In genomic region chr9:130912932-130913598, GRCh38 we compare ENCODE assay signal across 12 cellular contexts. TPM values are rescaled to one million over a fixed set of nuclear protein-coding genes. Genes with fewer than 3 reads are reported as not detected.
A peak's percentile ranks its signal among the peaks of the same experiment; 100 is the strongest.
DNase-seq lines count a peak whose midpoint lies in the region; ATAC-seq and TF ChIP-seq lines count a peak whose summit lies in the region.
"Had no signal": no experiment of that assay in that cellular context is flagged by ENCODE, and none has a peak within 500 bp of the region (broad histone marks: within the 10 kb centered on the region; RNA-seq: fewer than 3 reads in every experiment).

No MANE protein-coding gene starts in this region.

- peaks cover 1 to 5% of the 10 kb centered on the region in 2 donors for H3K27me3 Mint-ChIP-seq in CD8-positive, alpha-beta memory T cell

- no peaks in the 10 kb centered on the region for H3K36me3 Mint-ChIP-seq in CD8-positive, alpha-beta memory T cell

- H3K36me3 ChIP-seq in BLaER1 treated with 17β-estradiol and CSF1 and Interleukin-3, amounts not matched to agents 10 nM and 100 nM = no peaks in the 10 kb centered on the region
- H3K36me3 ChIP-seq in PC-3 (ENCODE audit: low read depth, low read length) (no peaks in the 10 kb centered on the region), breast epithelium (no peaks in the 10 kb centered on the region)
- no peaks in the 10 kb centered on the region for H3K36me3 ChIP-seq in CD8-positive, alpha-beta memory T cell (ENCODE audit: insufficient read depth, low read length)

- intact Hi-C loops in PC-3 (cut with micrococcal nuclease) (no loop called here), breast epithelium (cut with DNase I; ENCODE audit: low total_unique reads) (no loop called here)

- H3K4me1 Mint-ChIP-seq in CD8-positive, alpha-beta memory T cell = peaks cover 0 to 3% (median 2%) of the 10 kb centered on the region in 3 donors

- H3K79me2 ChIP-seq in PC-3 (ENCODE audit: low read length) = no peaks in the 10 kb centered on the region

- CTCF ChIA-PET in PC-3 (lab: Charles Lee) = interaction anchor here (0.6 kb wide), 1 partner anchor 30 kb away, joined by 8 read pairs; no protein-coding TSS in a partner anchor
- CTCF ChIA-PET in CD8-positive, alpha-beta memory T cell (lab: Charles Lee) = no interaction called here

- no peaks in the 10 kb centered on the region for H3K9me2 ChIP-seq in PC-3 (replicated peaks; ENCODE audit: low read length)

- peak overlapping the region in 10 of 11 experiments; percentile 33 to 78 (median 48); a peak in 17 of 22 replicates for H3K9ac ChIP-seq in BLaER1 treated with 17β-estradiol and CSF1 and Interleukin-3, amounts not matched to agents 10 nM and 100 nM
- H3K9ac ChIP-seq in PC-3 (ENCODE audit: low read length) = no peak overlapping the region

- TF ChIP-seq POLR2A in breast epithelium (IDR thresholded peaks at IDR 0.05) = no peak

- H3K27me3 ChIP-seq in BLaER1 treated with 17β-estradiol and CSF1 and Interleukin-3, amounts not matched to agents 10 nM and 100 nM = peaks cover 0 to 28% (median 0%) of the 10 kb centered on the region in 11 experiments; a peak in 7 of 22 replicates
- H3K27me3 ChIP-seq in PC-3 (ENCODE audit: low read length) (no peaks in the 10 kb centered on the region), breast epithelium (peaks cover 0 to 16% of the 10 kb centered on the region in 2 donors)
- peaks cover 65% of the 10 kb centered on the region for H3K27me3 ChIP-seq in CD8-positive, alpha-beta memory T cell (ENCODE audit: insufficient read depth, low read length, poor library complexity, severe bottlenecking)

- ATAC-seq in PC-3 (peak; percentile 94), esophagus mucosa (peak; percentile 86)

- peak overlapping the region in 6 of 11 experiments; percentile 23 to 86 (median 78); a peak in 10 of 22 replicates for H3K27ac ChIP-seq in BLaER1 treated with 17β-estradiol and CSF1 and Interleukin-3, amounts not matched to agents 10 nM and 100 nM
- no peak overlapping the region for H3K27ac ChIP-seq in PC-3 (ENCODE audit: low read length)
- no peak overlapping the region for H3K27ac ChIP-seq in CD8-positive, alpha-beta memory T cell (ENCODE audit: low read depth, low read length)
- no peak overlapping the region for H3K27ac ChIP-seq in breast epithelium

- peaks cover 0 to 23% (median 11%) of the 10 kb centered on the region in 11 experiments; a peak in 11 of 22 replicates for H4K20me1 ChIP-seq in BLaER1 treated with 17β-estradiol and CSF1 and Interleukin-3, amounts not matched to agents 10 nM and 100 nM
- H4K20me1 ChIP-seq in PC-3 (ENCODE audit: low read length) = no peaks in the 10 kb centered on the region

- no peak overlapping the region for H3K27ac Mint-ChIP-seq in CD8-positive, alpha-beta memory T cell

- H3K9me3 Mint-ChIP-seq in CD8-positive, alpha-beta memory T cell = no peaks in the 10 kb centered on the region

- POLR2A ChIA-PET in PC-3 (lab: Charles Lee; ENCODE audit: unreplicated experiment) = interaction anchor here (0.7 kb wide), 1 partner anchor 21 kb away, joined by 5 read pairs; no protein-coding TSS in a partner anchor
- POLR2A ChIA-PET in CD8-positive, alpha-beta memory T cell (lab: Charles Lee) = no interaction called here

- H3K4me1 ChIP-seq in BLaER1 treated with 17β-estradiol and CSF1 and Interleukin-3, amounts not matched to agents 10 nM and 100 nM = peaks cover 11 to 80% (median 67%) of the 10 kb centered on the region in 10 experiments
- peaks cover 11% of the 10 kb centered on the region for H3K4me1 ChIP-seq in PC-3 (ENCODE audit: insufficient read depth, low read length)
- H3K4me1 ChIP-seq in CD8-positive, alpha-beta memory T cell (ENCODE audit: insufficient read depth, low read length) = no peaks in the 10 kb centered on the region
- no peaks in the 10 kb centered on the region for H3K4me1 ChIP-seq in breast epithelium

- TF ChIP-seq CTCF in PC-3 (conservative IDR thresholded peaks at IDR 0.05; ENCODE audit: low read depth, low read length) = no peak
- no peak for TF ChIP-seq CTCF in breast epithelium (IDR thresholded peaks at IDR 0.05)

- BruUV-seq in PC-3 (replicated peaks; lab: Mats Ljungman, UMichigan) = no TSS peak

- no peaks in the 10 kb centered on the region for H3K9me3 ChIP-seq in BLaER1 treated with 17β-estradiol and CSF1 and Interleukin-3, amounts not matched to agents 10 nM and 100 nM (replicated peaks in 1 of 11)
- H3K9me3 ChIP-seq in PC-3 (ENCODE audit: low read length) (no peaks in the 10 kb centered on the region), breast epithelium (no peaks in the 10 kb centered on the region)
- no peaks in the 10 kb centered on the region for H3K9me3 ChIP-seq in CD8-positive, alpha-beta memory T cell (ENCODE audit: low read length)

- H3K4me3 ChIP-seq in BLaER1 treated with 17β-estradiol and CSF1 and Interleukin-3, amounts not matched to agents 10 nM and 100 nM = peak overlapping the region; percentile 22 to 49 (median 34); a peak in 10 of 20 replicates
- peak overlapping the region; percentile 52 for H3K4me3 ChIP-seq in PC-3 (ENCODE audit: low read length)
- H3K4me3 ChIP-seq in CD8-positive, alpha-beta memory T cell (ENCODE audit: low read length) = no peak overlapping the region
- H3K4me3 ChIP-seq in breast epithelium = peak overlapping the region in 1 of 3 donors; percentile 47
- H3K4me3 ChIP-seq: skin epidermis had no signal

- no peaks in the 10 kb centered on the region for H3F3A ChIP-seq in PC-3 (ENCODE audit: low read length, unreplicated experiment)

- DNase-seq in PC-3 (peak; percentile 75), nucleus accumbens (lab: John Stamatoyannopoulos, UW) (peak in 29 of 56 donors; percentile 10 to 86 (median 39)), cerebellar nuclear complex (lab: John Stamatoyannopoulos, UW) (no peak), breast epithelium (ENCODE audit: low spot score in 2 of 2) (no peak)
- no peak for DNase-seq in CD8-positive, alpha-beta memory T cell
- DNase-seq in activated CD8-positive, alpha-beta memory T cell treated with anti-CD3 and anti-CD28 coated beads, Interleukin-2, amount 50 U/mL, for 48 hours = no peak
- DNase-seq: GF-D8 had no signal

- H3K4me3 Mint-ChIP-seq in CD8-positive, alpha-beta memory T cell = no peak overlapping the region

- H2AFZ ChIP-seq in PC-3 (ENCODE audit: low read length) = peak overlapping the region; percentile 64; the same call in 1 of the 2 replicates

- H3K4me2 ChIP-seq in BLaER1 treated with 17β-estradiol and CSF1 and Interleukin-3, amounts not matched to agents 10 nM and 100 nM = peak overlapping the region; percentile 77 to 97 (median 87)
- peak overlapping the region; percentile 73 for H3K4me2 ChIP-seq in PC-3 (ENCODE audit: low read length)

RNA-seq across cellular contexts. Expression of gene QRFP, which starts 16.5 kb away (rescaled TPM):
- total RNA-seq in PC-3 (2014; rRNA removed) = not detected in 2 replicates
- not detected for total RNA-seq in esophagus mucosa
- total RNA-seq in CD8-positive, alpha-beta memory T cell = not detected
- polyA plus RNA-seq in CD8-positive, alpha-beta memory T cell = not detected
- total RNA-seq in breast epithelium = not detected
- total RNA-seq: glomerular endothelial cell, HT1080 had no signal

RNA-seq across cellular contexts. Expression of gene FIBCD1, which starts 26.0 kb away (rescaled TPM):
- 7.5 and 8.9 TPM in 2 replicates for total RNA-seq in PC-3 (2014; rRNA removed)
- 0.20 TPM for total RNA-seq in esophagus mucosa
- not detected for total RNA-seq in CD8-positive, alpha-beta memory T cell
- not detected for polyA plus RNA-seq in CD8-positive, alpha-beta memory T cell
- under 1 TPM in 2 of 3 donors, not detected in 1; 0.16 to 0.44 TPM for total RNA-seq in breast epithelium
- total RNA-seq: glomerular endothelial cell had no signal

Comparison
In these comparisons a context has a peak if more than half of its experiments do, and no peak if none do; other contexts are left out.
1. H3K27ac ChIP-seq: peak in BLaER1 treated with 17β-estradiol and CSF1 and Interleukin-3, amounts not matched to agents 10 nM and 100 nM (6 of 11); none in PC-3 (single experiment), CD8-positive, alpha-beta memory T cell (single experiment) and breast epithelium (0 of 2).
2. DNase-seq: peak in PC-3 (single experiment) and nucleus accumbens (29 of 56); none in CD8-positive, alpha-beta memory T cell (0 of 5), activated CD8-positive, alpha-beta memory T cell treated with anti-CD3 and anti-CD28 coated beads, Interleukin-2, amount 50 U/mL, for 48 hours (single experiment), cerebellar nuclear complex (0 of 2) and breast epithelium (0 of 2).